Comparison of ENCODE assay signal across 1 cellular context in the genomic region with DNA sequence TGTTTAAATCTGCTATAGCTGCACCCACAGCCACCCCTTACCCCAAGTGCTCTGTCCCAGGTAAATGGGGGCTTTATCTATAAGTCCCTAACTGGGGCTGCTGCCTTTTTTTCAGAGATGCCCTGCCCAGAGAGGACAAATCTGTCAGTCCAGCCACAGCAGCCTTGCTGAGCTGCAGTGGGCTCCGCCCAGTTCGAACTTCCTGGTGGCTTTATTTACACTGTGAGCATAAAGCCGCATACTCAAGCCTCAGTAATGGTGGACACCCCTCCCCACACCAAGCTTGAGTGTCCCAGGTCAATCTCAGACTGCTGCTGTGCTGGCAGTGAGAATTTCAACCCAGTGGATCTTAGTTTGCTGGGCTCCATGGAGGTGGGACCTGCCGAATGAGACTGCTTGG.
A peak's percentile ranks its signal among the peaks of the same experiment; 100 is the strongest.
TF ChIP-seq lines count a peak whose summit lies in the region.

No MANE protein-coding gene starts in this region.

TF ChIP-seq in HepG2, 621 proteins besides CTCF, POLR2A, EP300 and RAD21 (continued from another document):
- TF ChIP-seq, protein P1, sequence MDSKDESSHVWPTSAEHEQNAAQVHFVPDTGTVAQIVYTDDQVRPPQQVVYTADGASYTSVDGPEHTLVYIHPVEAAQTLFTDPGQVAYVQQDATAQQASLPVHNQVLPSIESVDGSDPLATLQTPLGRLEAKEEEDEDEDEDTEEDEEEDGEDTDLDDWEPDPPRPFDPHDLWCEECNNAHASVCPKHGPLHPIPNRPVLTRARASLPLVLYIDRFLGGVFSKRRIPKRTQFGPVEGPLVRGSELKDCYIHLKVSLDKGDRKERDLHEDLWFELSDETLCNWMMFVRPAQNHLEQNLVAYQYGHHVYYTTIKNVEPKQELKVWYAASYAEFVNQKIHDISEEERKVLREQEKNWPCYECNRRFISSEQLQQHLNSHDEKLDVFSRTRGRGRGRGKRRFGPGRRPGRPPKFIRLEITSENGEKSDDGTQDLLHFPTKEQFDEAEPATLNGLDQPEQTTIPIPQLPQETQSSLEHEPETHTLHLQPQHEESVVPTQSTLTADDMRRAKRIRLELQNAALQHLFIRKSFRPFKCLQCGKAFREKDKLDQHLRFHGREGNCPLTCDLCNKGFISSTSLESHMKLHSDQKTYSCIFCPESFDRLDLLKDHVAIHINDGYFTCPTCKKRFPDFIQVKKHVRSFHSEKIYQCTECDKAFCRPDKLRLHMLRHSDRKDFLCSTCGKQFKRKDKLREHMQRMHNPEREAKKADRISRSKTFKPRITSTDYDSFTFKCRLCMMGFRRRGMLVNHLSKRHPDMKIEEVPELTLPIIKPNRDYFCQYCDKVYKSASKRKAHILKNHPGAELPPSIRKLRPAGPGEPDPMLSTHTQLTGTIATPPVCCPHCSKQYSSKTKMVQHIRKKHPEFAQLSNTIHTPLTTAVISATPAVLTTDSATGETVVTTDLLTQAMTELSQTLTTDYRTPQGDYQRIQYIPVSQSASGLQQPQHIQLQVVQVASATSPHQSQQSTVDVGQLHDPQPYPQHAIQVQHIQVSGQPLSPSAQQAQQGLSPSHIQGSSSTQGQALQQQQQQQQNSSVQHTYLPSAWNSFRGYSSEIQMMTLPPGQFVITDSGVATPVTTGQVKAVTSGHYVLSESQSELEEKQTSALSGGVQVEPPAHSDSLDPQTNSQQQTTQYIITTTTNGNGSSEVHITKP (CRISPR knock-in tag; IDR thresholded peaks at IDR 0.05; ENCODE audit: low read depth), result 0 out of 2 replicates have a peak, but pooled peaks have one; percentile 49
- TF ChIP-seq ZFP82 (CRISPR knock-in tag; IDR thresholded peaks at IDR 0.05; ENCODE audit: borderline replicate concordance) (no peak), GMEB2 (CRISPR knock-in tag; IDR thresholded peaks at IDR 0.05; ENCODE audit: low read depth) (no peak), FOXA1 (IDR thresholded peaks at IDR 0.05) (no peak), FOXA1 (CRISPR knock-in tag; IDR thresholded peaks at IDR 0.05) (peak; percentile 44; the same call in 1 of the 2 replicates), ZNF790 (CRISPR knock-in tag; IDR thresholded peaks at IDR 0.05; ENCODE audit: borderline replicate concordance) (no peak)
